Comparison of ENCODE assay signal across 7 cellular contexts in the genomic region with DNA sequence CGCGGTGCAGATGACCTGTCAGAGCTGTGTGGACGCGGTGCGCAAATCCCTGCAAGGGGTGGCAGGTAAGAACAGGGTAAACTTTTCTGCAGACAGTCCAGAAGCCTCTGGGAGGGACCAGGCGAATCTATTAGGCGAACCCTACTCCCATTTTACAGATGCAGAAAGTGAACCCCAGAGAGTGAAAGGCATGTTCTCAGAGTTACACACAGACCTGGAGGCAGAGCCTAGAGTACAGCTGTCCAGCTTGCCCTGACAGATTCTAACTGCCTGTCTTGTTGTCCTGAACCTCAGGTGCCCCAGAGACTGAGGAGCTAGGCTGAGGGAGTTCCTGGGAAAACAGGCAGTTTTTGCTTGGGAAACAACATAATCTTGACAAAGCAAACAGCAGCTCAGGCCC. TPM values are rescaled to one million over a fixed set of nuclear protein-coding genes. Genes with fewer than 3 reads are reported as not detected.
DNase-seq lines count a peak whose midpoint lies in the region; ATAC-seq and TF ChIP-seq lines count a peak whose summit lies in the region.

No MANE protein-coding gene starts in this region.

- H3K27ac Mint-ChIP-seq in activated CD8-positive, alpha-beta T cell treated with anti-CD3 and anti-CD28 coated beads for 36 hours = peak overlapping the region; percentile 97
- peak overlapping the region; percentile 99 for H3K27ac Mint-ChIP-seq in stimulated activated naive B cell treated with anti-CD40 and anti-IgM and Interleukin-4, amounts not matched to agents 10 μg/mL and 1 μg/mL and 100 μg/mL, for 72 hours

- H3K4me3 ChIP-seq in HFF-Myc (replicated peaks; ENCODE audit: low read depth, low read length) = peak overlapping the region; percentile 59
- peak overlapping the region; percentile 56 for H3K4me3 ChIP-seq in iPS-18c (ENCODE audit: insufficient read depth, low read depth, low read length)

- peaks cover 4% of the 10 kb centered on the region for H3K9me3 ChIP-seq in iPS-18c (ENCODE audit: control insufficient read depth, insufficient read depth, low read length)

- DNase-seq in HFF-Myc (ENCODE audit: extremely low read depth, low read depth) = no peak
- DNase-seq in activated CD8-positive, alpha-beta T cell treated with anti-CD3 and anti-CD28 coated beads for 36 hours = no peak
- DNase-seq in stimulated activated naive B cell treated with anti-CD40 and anti-IgM and Interleukin-4, amounts not matched to agents 10 μg/mL and 1 μg/mL and 100 μg/mL, for 72 hours = no peak
- DNase-seq in GM03348 (ENCODE audit: low spot score) = no peak

- H3K27me3 Mint-ChIP-seq in activated CD8-positive, alpha-beta T cell treated with anti-CD3 and anti-CD28 coated beads for 36 hours = no peaks in the 10 kb centered on the region
- H3K27me3 Mint-ChIP-seq in stimulated activated naive B cell treated with anti-CD40 and anti-IgM and Interleukin-4, amounts not matched to agents 10 μg/mL and 1 μg/mL and 100 μg/mL, for 72 hours = no peaks in the 10 kb centered on the region

- POLR2A ChIA-PET in activated CD8-positive, alpha-beta T cell treated with anti-CD3 and anti-CD28 coated beads for 36 hours (lab: Charles Lee) = interaction anchor here (0.8 to 2.8 kb wide), 8 partner anchors 9 to 114 kb away, joined by 3 to 14 read pairs (median 4); partner anchors contain the start of genes DPP3, RBM14 and RBM4B

- intact Hi-C loops in activated CD8-positive, alpha-beta T cell treated with anti-CD3 and anti-CD28 coated beads for 36 hours (cut with micrococcal nuclease) = loop anchor here (5.0 kb wide), 1 partner anchor 84 kb away; the partner anchor contains the start of gene RBM4B

- no peaks in the 10 kb centered on the region for H3K36me3 Mint-ChIP-seq in activated CD8-positive, alpha-beta T cell treated with anti-CD3 and anti-CD28 coated beads for 36 hours (ENCODE audit: low read depth)
- peaks cover 3% of the 10 kb centered on the region in 2 donors for H3K36me3 Mint-ChIP-seq in stimulated activated naive B cell treated with anti-CD40 and anti-IgM and Interleukin-4, amounts not matched to agents 10 μg/mL and 1 μg/mL and 100 μg/mL, for 72 hours

- peaks cover 24% of the 10 kb centered on the region for H3K4me1 Mint-ChIP-seq in activated CD8-positive, alpha-beta T cell treated with anti-CD3 and anti-CD28 coated beads for 36 hours (ENCODE audit: low read depth)
- H3K4me1 Mint-ChIP-seq in stimulated activated naive B cell treated with anti-CD40 and anti-IgM and Interleukin-4, amounts not matched to agents 10 μg/mL and 1 μg/mL and 100 μg/mL, for 72 hours = peaks cover 29 to 44% of the 10 kb centered on the region in 2 donors

- CTCF ChIA-PET in activated CD8-positive, alpha-beta T cell treated with anti-CD3 and anti-CD28 coated beads for 36 hours (lab: Charles Lee) = interaction anchor here (0.9 to 5.8 kb wide), 7 partner anchors 14 to 230 kb away, joined by 3 to 67 read pairs (median 3); partner anchors contain the start of genes CTSF, MRPL11 and RBM4B

- H3K4me3 Mint-ChIP-seq in activated CD8-positive, alpha-beta T cell treated with anti-CD3 and anti-CD28 coated beads for 36 hours = peak overlapping the region; percentile 99
- H3K4me3 Mint-ChIP-seq in stimulated activated naive B cell treated with anti-CD40 and anti-IgM and Interleukin-4, amounts not matched to agents 10 μg/mL and 1 μg/mL and 100 μg/mL, for 72 hours = peak overlapping the region; percentile 98 to 100

- no peaks in the 10 kb centered on the region for H3K9me3 Mint-ChIP-seq in activated CD8-positive, alpha-beta T cell treated with anti-CD3 and anti-CD28 coated beads for 36 hours
- no peaks in the 10 kb centered on the region for H3K9me3 Mint-ChIP-seq in stimulated activated naive B cell treated with anti-CD40 and anti-IgM and Interleukin-4, amounts not matched to agents 10 μg/mL and 1 μg/mL and 100 μg/mL, for 72 hours

- TF ChIP-seq CTCF in HFF-Myc (IDR thresholded peaks at IDR 0.05; ENCODE audit: low read depth, low read length, missing control alignments) = no peak
- no peak for TF ChIP-seq CTCF in activated CD8-positive, alpha-beta T cell treated with anti-CD3 and anti-CD28 coated beads for 36 hours (IDR thresholded peaks at IDR 0.05)

- no peak for ATAC-seq in activated CD8-positive, alpha-beta T cell treated with anti-CD3 and anti-CD28 coated beads for 36 hours
- no peak for ATAC-seq in stimulated activated naive B cell treated with anti-CD40 and anti-IgM and Interleukin-4, amounts not matched to agents 10 μg/mL and 1 μg/mL and 100 μg/mL, for 72 hours (replicated peaks)
- ATAC-seq in HG03280 (IDR thresholded peaks at IDR 0.05; ENCODE audit: unreplicated experiment) (no peak), GM18502 (IDR thresholded peaks at IDR 0.05; ENCODE audit: poor library complexity, unreplicated experiment) (no peak)

RNA-seq across cellular contexts. Expression of gene CCS, which starts 0.7 kb away (rescaled TPM):
- 10 to 100 TPM; 22.0 to 25.6 TPM for total RNA-seq in activated CD8-positive, alpha-beta T cell treated with anti-CD3 and anti-CD28 coated beads for 36 hours

RNA-seq across cellular contexts. Expression of gene CCDC87, which starts 0.8 kb away (rescaled TPM):
- total RNA-seq in activated CD8-positive, alpha-beta T cell treated with anti-CD3 and anti-CD28 coated beads for 36 hours = under 1 TPM; 0.14 to 0.27 TPM

RNA-seq across cellular contexts. Expression of gene RBM14, which starts 22.8 kb away (rescaled TPM):
- 100 to 1,000 TPM; 153 to 159 TPM for total RNA-seq in activated CD8-positive, alpha-beta T cell treated with anti-CD3 and anti-CD28 coated beads for 36 hours

RNA-seq across cellular contexts. Expression of gene CTSF, which starts 25.2 kb away (rescaled TPM):
- 1 to 10 TPM in 1 of 2 experiments, under 1 TPM in 1; 0.68 to 1.3 TPM for total RNA-seq in activated CD8-positive, alpha-beta T cell treated with anti-CD3 and anti-CD28 coated beads for 36 hours

RNA-seq across cellular contexts. Expression of gene RBM4, which starts 44.9 kb away (rescaled TPM):
- total RNA-seq in activated CD8-positive, alpha-beta T cell treated with anti-CD3 and anti-CD28 coated beads for 36 hours = 100 to 1,000 TPM; 108 to 114 TPM
